ENCODE assay signal across 1 cellular context in genomic region chr17:50864747-50865059, GRCh38.
TF ChIP-seq lines count a peak whose summit lies in the region.

No MANE protein-coding gene starts in this region.

TF ChIP-seq in GM12878, 131 proteins besides CTCF, POLR2A, EP300 and RAD21 (continued from another document):
- TF ChIP-seq MLLT1 (IDR thresholded peaks at IDR 0.05), result no peak
- no peak for TF ChIP-seq PAX8 (IDR thresholded peaks at IDR 0.05)
- TF ChIP-seq E2F4 (IDR thresholded peaks at IDR 0.05; ENCODE audit: low read depth, low read length), result no peak
- no peak for TF ChIP-seq NKRF (conservative IDR thresholded peaks at IDR 0.05)
- no peak for TF ChIP-seq SMAD5 (IDR thresholded peaks at IDR 0.05; ENCODE audit: low read depth)
- no peak for TF ChIP-seq ZBED1 (IDR thresholded peaks at IDR 0.05; ENCODE audit: borderline replicate concordance)
- TF ChIP-seq SUZ12 (IDR thresholded peaks at IDR 0.05; ENCODE audit: unreplicated experiment), result no peak
- no peak for TF ChIP-seq TCF12 (IDR thresholded peaks at IDR 0.05; ENCODE audit: low read depth, low read length)
- TF ChIP-seq ELK1 (IDR thresholded peaks at IDR 0.05; ENCODE audit: low read depth, low read length), result no peak
- TF ChIP-seq ZNF24 (IDR thresholded peaks at IDR 0.05), result no peak
- TF ChIP-seq CHD2 (IDR thresholded peaks at IDR 0.05; ENCODE audit: borderline replicate concordance, low read depth, low read length), result no peak
